Comparison of ENCODE assay signal across 8 cellular contexts in genomic region chr7:74289660-74290589, GRCh38. TPM values are rescaled to one million over a fixed set of nuclear protein-coding genes. Genes with fewer than 3 reads are reported as not detected.
DNase-seq lines count a peak whose midpoint lies in the region; ATAC-seq and TF ChIP-seq lines count a peak whose summit lies in the region.

No MANE protein-coding gene starts in this region.

- DNase-seq in CD1c-positive myeloid dendritic cell (ENCODE audit: extremely low spot score) (peak; percentile 40), activated T-cell treated with anti-CD3 and anti-CD28 coated beads for 1 hour (ENCODE audit: low read depth) (peak; percentile 20), esophagus squamous epithelium (lab: John Stamatoyannopoulos, UW) (no peak), NCI-H1930 (lab: John Stamatoyannopoulos, UW) (no peak)
- DNase-seq in natural killer cell treated with Interleukin-12 subunit alpha and Interleukin-12 subunit beta and Interleukin-15 and Interleukin-18, amount 100 ng/mL, for 72 hours (ENCODE audit: low spot score), result no peak

- intact Hi-C loops in esophagus squamous epithelium (cut with DNase I), result no loop called here

- no peaks in the 10 kb centered on the region for H3K9me3 Mint-ChIP-seq in natural killer cell treated with Interleukin-12 subunit alpha and Interleukin-12 subunit beta and Interleukin-15 and Interleukin-18, amount 100 ng/mL, for 72 hours

- H3K36me3 ChIP-seq in esophagus squamous epithelium, result no peaks in the 10 kb centered on the region

- peak overlapping the region; percentile 62 to 94 (median 74) for H3K4me3 ChIP-seq in esophagus squamous epithelium

- peaks cover 26 to 69% (median 35%) of the 10 kb centered on the region in 3 donors for H3K4me1 ChIP-seq in esophagus squamous epithelium

- peak overlapping the region; percentile 55 for H3K4me3 Mint-ChIP-seq in natural killer cell treated with Interleukin-12 subunit alpha and Interleukin-12 subunit beta and Interleukin-15 and Interleukin-18, amount 100 ng/mL, for 72 hours

- no peak overlapping the region for H3K27ac Mint-ChIP-seq in natural killer cell treated with Interleukin-12 subunit alpha and Interleukin-12 subunit beta and Interleukin-15 and Interleukin-18, amount 100 ng/mL, for 72 hours

- H3K9me3 ChIP-seq in esophagus squamous epithelium, result no peaks in the 10 kb centered on the region

- TF ChIP-seq POLR2A in esophagus squamous epithelium (IDR thresholded peaks at IDR 0.05), result no peak

- no peak for TF ChIP-seq CTCF in esophagus squamous epithelium (IDR thresholded peaks at IDR 0.05)

- peaks cover 0 to 11% (median 0%) of the 10 kb centered on the region in 4 donors for H3K27me3 ChIP-seq in esophagus squamous epithelium

- H3K27me3 Mint-ChIP-seq in natural killer cell treated with Interleukin-12 subunit alpha and Interleukin-12 subunit beta and Interleukin-15 and Interleukin-18, amount 100 ng/mL, for 72 hours, result no peaks in the 10 kb centered on the region

- peaks cover 30 to 33% of the 10 kb centered on the region in 2 donors for H3K4me1 Mint-ChIP-seq in natural killer cell treated with Interleukin-12 subunit alpha and Interleukin-12 subunit beta and Interleukin-15 and Interleukin-18, amount 100 ng/mL, for 72 hours (ENCODE audit: low read depth in 2 of 2)

- no peaks in the 10 kb centered on the region for H3K36me3 Mint-ChIP-seq in natural killer cell treated with Interleukin-12 subunit alpha and Interleukin-12 subunit beta and Interleukin-15 and Interleukin-18, amount 100 ng/mL, for 72 hours

- H3K27ac ChIP-seq in esophagus squamous epithelium, result peak overlapping the region; percentile 80 to 88 (median 86)

- WGBS in esophagus squamous epithelium, 2 donors, result no CpG with 5 or more reads among the region's 59 CpGs

- ATAC-seq in HG02678 (IDR thresholded peaks at IDR 0.05; ENCODE audit: unreplicated experiment) (peak; percentile 11), GM19452 (IDR thresholded peaks at IDR 0.05; ENCODE audit: unreplicated experiment) (no peak), HG02763 (IDR thresholded peaks at IDR 0.05; ENCODE audit: unreplicated experiment) (no peak)
- peak in 1 of 2 donors; percentile 45 for ATAC-seq in natural killer cell treated with Interleukin-12 subunit alpha and Interleukin-12 subunit beta and Interleukin-15 and Interleukin-18, amount 100 ng/mL, for 72 hours

RNA-seq across cellular contexts. Expression of gene CLIP2, which starts 0.7 kb away (rescaled TPM):
- 10 to 100 TPM in 2 of 4 donors, 1 to 10 TPM in 2; 5.6 to 20.8 (median 10.2) TPM for total RNA-seq in esophagus squamous epithelium
- total RNA-seq in natural killer cell treated with Interleukin-12 subunit alpha and Interleukin-12 subunit beta and Interleukin-15 and Interleukin-18, amount 100 ng/mL, for 72 hours, result 10 to 100 TPM; 12.2 to 17.0 TPM

RNA-seq across cellular contexts. Expression of gene RFC2, which starts 35.7 kb away (rescaled TPM):
- 10 to 100 TPM; 12.5 to 37.9 (median 22.4) TPM for total RNA-seq in esophagus squamous epithelium
- total RNA-seq in natural killer cell treated with Interleukin-12 subunit alpha and Interleukin-12 subunit beta and Interleukin-15 and Interleukin-18, amount 100 ng/mL, for 72 hours, result 10 to 100 TPM; 66.4 to 87.5 TPM

Comparison
In these comparisons a context has a peak if more than half of its experiments do, and no peak if none do; other contexts are left out.
1. DNase-seq: peak in CD1c-positive myeloid dendritic cell (single experiment) and activated T-cell treated with anti-CD3 and anti-CD28 coated beads for 1 hour (single experiment); none in esophagus squamous epithelium (single experiment), natural killer cell treated with Interleukin-12 subunit alpha and Interleukin-12 subunit beta and Interleukin-15 and Interleukin-18, amount 100 ng/mL, for 72 hours (single experiment) and NCI-H1930 (0 of 2).